ENCODE assay signal across 9 cellular contexts in the genomic region with DNA sequence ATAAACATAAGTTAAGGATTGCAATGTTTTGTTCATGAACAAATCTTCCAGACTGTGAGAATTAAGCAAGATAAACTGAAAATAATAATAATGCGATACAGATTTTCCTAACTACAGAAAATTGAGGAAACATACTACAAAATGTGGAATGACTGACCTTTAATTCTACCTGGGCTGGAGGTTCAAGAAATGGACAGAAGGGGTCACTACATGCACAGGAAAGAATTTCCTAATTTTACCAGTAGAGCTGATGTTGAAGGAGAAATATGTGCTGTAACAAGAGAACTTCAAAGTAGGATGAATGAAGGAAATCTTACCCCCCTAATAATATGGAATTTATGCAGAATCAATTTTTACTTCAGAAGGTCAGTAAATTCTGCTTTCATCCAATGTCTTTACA.
DNase-seq lines count a peak whose midpoint lies in the region; ATAC-seq, FAIRE-seq and TF ChIP-seq lines count a peak whose summit lies in the region.
"Had no signal": no experiment of that assay in that cellular context is flagged by ENCODE, and none has a peak within 500 bp of the region (broad histone marks: within the 10 kb centered on the region; RNA-seq: fewer than 3 reads in every experiment).

No MANE protein-coding gene starts in this region.

- H3K4me1 Mint-ChIP-seq in neural crest cell, result no peaks in the 10 kb centered on the region

- H4K20me1 ChIP-seq in GM12878 (ENCODE audit: control insufficient read depth, insufficient read depth), result no peaks in the 10 kb centered on the region

- no TSS peak for BruUV-seq in GM12878 (replicated peaks; lab: Mats Ljungman, UMichigan)

- 37% methylated on average over 1 of the region's 1 CpG for WGBS in GM12878 (ENCODE audit: insufficient coverage, insufficient replicate concordance, low lambda C conversion rate, missing lambda C conversion rate)

- peak; percentile 64 for TF ChIP-seq RAD21 in GM12878 (IDR thresholded peaks at IDR 0.05; ENCODE audit: insufficient read depth, low read depth, low read length)

- peaks cover 12% of the 10 kb centered on the region for H3K9me3 Mint-ChIP-seq in neural crest cell

- no peak for TF ChIP-seq EP300 in GM12878 (IDR thresholded peaks at IDR 0.05; ENCODE audit: borderline replicate concordance in 1 of 2, control insufficient read depth in 1 of 2, low read depth in 2 of 2, low read length in 2 of 2)

- H3K9me3 ChIP-seq in GM12878 (replicated peaks; ENCODE audit: control insufficient read depth, insufficient read depth, low read length), result peaks cover 1% of the 10 kb centered on the region; the same call in 1 of the 3 replicates

- no peaks in the 10 kb centered on the region for H3K27me3 Mint-ChIP-seq in neural crest cell (ENCODE audit: low read depth)

- ATAC-seq in GM12878 (no peak), HG03565 (IDR thresholded peaks at IDR 0.05; ENCODE audit: unreplicated experiment) (no peak), GM19455 (IDR thresholded peaks at IDR 0.05; ENCODE audit: unreplicated experiment) (no peak)

- H3K27ac Mint-ChIP-seq in neural crest cell (ENCODE audit: unreplicated experiment), result no peak overlapping the region

- H3K9ac ChIP-seq in GM12878 (ENCODE audit: control insufficient read depth, insufficient read depth, low read length), result no peak overlapping the region

- no peak overlapping the region for H3K4me2 ChIP-seq in GM12878 (ENCODE audit: control insufficient read depth, insufficient read depth)

- no peak for TF ChIP-seq POLR2A in GM12878 (IDR thresholded peaks at IDR 0.05; ENCODE audit: low read depth, low read length)

- no peak overlapping the region for H3K27ac ChIP-seq in GM12878 (ENCODE audit: control insufficient read depth, insufficient read depth)

- H2AFZ ChIP-seq in GM12878 (ENCODE audit: control insufficient read depth, low read depth, low read length), result no peak overlapping the region

- no peak overlapping the region for H3K4me3 Mint-ChIP-seq in neural crest cell

- TF ChIP-seq CTCF in GM10266 (IDR thresholded peaks at IDR 0.05; ENCODE audit: control insufficient read depth, insufficient read depth, low read depth, missing control alignments) (peak; percentile 46), LNCaP clone FGC (IDR thresholded peaks at IDR 0.05; ENCODE audit: control insufficient read depth, extremely low read depth, insufficient read depth) (peak; percentile 67), GM12878 (IDR thresholded peaks at IDR 0.05 in 2 of 3, conservative IDR thresholded peaks at IDR 0.05 in 1 of 3; ENCODE audit: control insufficient read depth in 2 of 3, extremely low read depth in 1 of 3, insufficient read depth in 1 of 3, low read depth in 3 of 3, low read length in 3 of 3) (peak; percentile 25 to 56 (median 33); a peak in 5 of 6 replicates), neural crest cell (conservative IDR thresholded peaks at IDR 0.05) (peak; percentile 57)

- no peaks in the 10 kb centered on the region for H3K79me2 ChIP-seq in GM12878 (ENCODE audit: control insufficient read depth, insufficient read depth, low read length)

- CTCF ChIA-PET in GM12878 (lab: Yijun Ruan, JAX), result interaction anchor here (0.8 to 2.4 kb wide), 6 partner anchors 29 to 481 kb away, joined by 3 to 13 read pairs (median 4); a partner anchor contains a TSS

- peak; percentile 41 for DNase-seq in GM10266 (ENCODE audit: extremely low spot score)
- no peak for DNase-seq in LNCaP clone FGC (ENCODE audit: low read depth)
- no peak for DNase-seq in GM12878 (ENCODE audit: low read depth, low spot score)
- DNase-seq in neural crest cell (ENCODE audit: low read depth, low spot score), result no peak
- DNase-seq in NCI-H2227 treated with DMSO at 0.1 percent for 48 hours (lab: John Stamatoyannopoulos, UW), result no peak
- DNase-seq: substantia nigra had no signal

- in situ Hi-C loops in GM12878 (cut with MboI), result no loop called here

- H3K4me3 ChIP-seq in LNCaP clone FGC (ENCODE audit: low read depth, low read length) (no peak overlapping the region), GM12878 (no peak overlapping the region)

- intact Hi-C loops in GM12878 (cut with micrococcal nuclease; ENCODE audit: unreplicated experiment), result no loop called here

- no peaks in the 10 kb centered on the region for H3K4me1 ChIP-seq in GM12878 (ENCODE audit: control insufficient read depth, insufficient read depth, low read length)

- H3K36me3 ChIP-seq in GM12878 (ENCODE audit: control insufficient read depth in 2 of 2, insufficient read depth in 2 of 2, low read length in 1 of 2), result no peaks in the 10 kb centered on the region

- H3K36me3 Mint-ChIP-seq in neural crest cell (ENCODE audit: low read depth), result peaks cover 63% of the 10 kb centered on the region

- SMC1A ChIA-PET in GM12878 (lab: Charles Lee; ENCODE audit: uncharacterized antibody, unreplicated experiment), result interaction anchor here (0.7 to 1.9 kb wide), 4 partner anchors 77 to 481 kb away, joined by 3 to 5 read pairs (median 4); a partner anchor contains a TSS

- RAD21 ChIA-PET in GM12878 (lab: Charles Lee; ENCODE audit: unreplicated experiment), result interaction anchor here (0.9 to 1.3 kb wide), 3 partner anchors 154 to 478 kb away, joined by 3 to 4 read pairs (median 3); no protein-coding TSS in a partner anchor

- no peak for FAIRE-seq in GM12878 (lab: Jason Lieb, UNC)
- FAIRE-seq: islet of Langerhans had no signal

- POLR2A ChIA-PET in GM12878 (lab: Charles Lee), result no interaction called here

- no peaks in the 10 kb centered on the region for H3K27me3 ChIP-seq in GM12878 (replicated peaks in 1 of 2; ENCODE audit: control insufficient read depth in 2 of 2, insufficient read depth in 2 of 2, low read length in 1 of 2)

TF ChIP-seq in GM12878, 131 proteins besides CTCF, POLR2A, EP300 and RAD21:
- TF ChIP-seq SMC3 (IDR thresholded peaks at IDR 0.05; ENCODE audit: borderline replicate concordance, low read length), result peak; percentile 29; the same call in 1 of the 2 replicates
- no peak for TF ChIP-seq NRF1 (conservative IDR thresholded peaks at IDR 0.05; ENCODE audit: low read depth, low read length)
